In genomic region chr20:8924539-8924938, GRCh38 we compare ENCODE assay signal across 8 cellular contexts.
"Had no signal": no experiment of that assay in that cellular context is flagged by ENCODE, and none has a peak within 500 bp of the region (broad histone marks: within the 10 kb centered on the region; RNA-seq: fewer than 3 reads in every experiment).

No MANE protein-coding gene starts in this region.

- DNase-seq: GDM1, GF-D8 had no signal

- FAIRE-seq: G401.6, GM12878, GM12891, GM12892, GM18507, GM19239 had no signal

- H3K4me3 ChIP-seq: GM12878 had no signal

- ATAC-seq: GM12878 had no signal
